ENCODE assay signal across 8 cellular contexts in the genomic region with DNA sequence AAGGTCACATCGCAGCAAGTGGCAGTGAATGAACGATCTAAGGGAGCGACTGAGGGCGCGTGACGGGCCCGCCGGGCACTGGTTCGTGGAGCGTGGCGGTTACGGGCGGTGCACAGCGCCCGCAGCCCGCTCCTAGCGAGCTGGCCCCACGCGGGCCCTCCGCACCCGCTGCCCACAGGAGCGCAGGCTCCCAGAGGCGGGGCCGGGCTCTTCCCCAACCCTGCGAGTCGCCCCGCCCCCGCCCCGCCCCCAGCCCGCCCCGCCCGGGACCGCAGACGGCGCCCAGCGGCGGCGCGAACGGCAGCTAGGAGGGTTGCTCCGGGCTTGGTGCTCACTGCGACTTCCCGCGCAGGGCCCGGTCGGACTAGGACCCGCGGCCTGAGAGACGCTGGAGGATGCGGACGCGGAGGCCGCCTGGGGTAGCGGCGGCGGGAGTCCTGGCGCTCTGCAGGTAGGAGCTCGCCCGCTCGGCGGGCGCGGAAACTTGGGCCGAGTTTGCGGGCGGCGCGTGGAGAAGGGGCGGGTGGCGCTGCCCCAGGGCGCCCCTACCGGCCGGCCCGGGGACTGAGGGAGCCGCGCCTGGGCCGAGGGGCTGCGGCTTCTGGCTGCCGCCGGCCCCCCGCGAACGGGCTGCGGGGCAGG. TPM values are rescaled to one million over a fixed set of nuclear protein-coding genes. Genes with fewer than 3 reads are reported as not detected.
DNase-seq lines count a peak whose midpoint lies in the region; ATAC-seq and TF ChIP-seq lines count a peak whose summit lies in the region.

Gene C15orf39, plus strand, starts transcription at position 274 of the 642 bp plus-strand sequence. CDS start 4,167 bp downstream, outside the sequence.

- peak within 1 kb of the TSS; percentile 94 for H3K9ac ChIP-seq in NT2/D1 (ENCODE audit: insufficient read length, low read depth)

- ATAC-seq in HG03175 (IDR thresholded peaks at IDR 0.05; ENCODE audit: unreplicated experiment) = peak; percentile 52

- peaks cover 10% of the 10 kb centered on the region for H3K36me3 ChIP-seq in BE2C
- H3K36me3 ChIP-seq in NT2/D1 (ENCODE audit: insufficient read depth, insufficient read length, low read length) = peaks cover 21% of the 10 kb centered on the region

- H3K4me1 ChIP-seq in BE2C (peaks cover 11% of the 10 kb centered on the region), NT2/D1 (ENCODE audit: insufficient read depth, insufficient read length) (peaks cover 27% of the 10 kb centered on the region)

- DNase-seq in BE2C (peak; percentile 82), NT2/D1 (ENCODE audit: low read depth, low spot score) (no peak), endothelial cell (ENCODE audit: low spot score) (peak; percentile 81), midbrain (lab: John Stamatoyannopoulos, UW) (peak; percentile 76)
- DNase-seq in activated CD8-positive, alpha-beta memory T cell treated with anti-CD3 and anti-CD28 coated beads, Interleukin-2, amount 50 U/mL, for 4 hours = peak; percentile 77
- peak; percentile 44 to 58 for DNase-seq in stimulated activated CD8-positive, alpha-beta memory T cell treated with anti-CD3 and anti-CD28 coated beads, Interleukin-4, amount 100 ng/mL, for 1 hour (ENCODE audit: low read depth in 2 of 2, low spot score in 1 of 2)

- in situ Hi-C loops in GM18951 (cut with MboI; ENCODE audit: low sequenced_read_pairs, unreplicated experiment) = loop anchor here (5.0 kb wide), 1 partner anchor 174 kb away; no protein-coding TSS in a partner anchor

- peak within 1 kb of the TSS; percentile 82 for H3K27ac Mint-ChIP-seq in endothelial cell (ENCODE audit: unreplicated experiment)

- peaks cover 13% of the 10 kb centered on the region for H3K27me3 Mint-ChIP-seq in endothelial cell (ENCODE audit: unreplicated experiment)

- H3K36me3 Mint-ChIP-seq in endothelial cell (ENCODE audit: low read depth, unreplicated experiment) = no peaks in the 10 kb centered on the region

- H3K4me3 ChIP-seq in BE2C (ENCODE audit: low read depth, low read length) (peak within 1 kb of the TSS; percentile 91), NT2/D1 (ENCODE audit: insufficient read length, low read depth) (peak within 1 kb of the TSS; percentile 95)

- no peaks in the 10 kb centered on the region for H3K9me3 ChIP-seq in BE2C
- no peaks in the 10 kb centered on the region for H3K9me3 ChIP-seq in NT2/D1 (ENCODE audit: insufficient read depth, low read length)

- TF ChIP-seq POLR2A in GM18951 (IDR thresholded peaks at IDR 0.05; ENCODE audit: extremely low read depth, insufficient read depth, insufficient read length) = peak; percentile 97

- H3K9me3 Mint-ChIP-seq in endothelial cell (ENCODE audit: unreplicated experiment) = no peaks in the 10 kb centered on the region

- H3K4me3 Mint-ChIP-seq in endothelial cell (ENCODE audit: unreplicated experiment) = peak within 1 kb of the TSS; percentile 97

- no peaks in the 10 kb centered on the region for H3K27me3 ChIP-seq in BE2C
- peaks cover 36% of the 10 kb centered on the region for H3K27me3 ChIP-seq in NT2/D1 (ENCODE audit: insufficient read depth, insufficient read length)

- peak; percentile 53 for TF ChIP-seq CTCF in BE2C (IDR thresholded peaks at IDR 0.05; ENCODE audit: low read depth, low read length)
- peak; percentile 99 for TF ChIP-seq CTCF in endothelial cell (IDR thresholded peaks at IDR 0.05; ENCODE audit: unreplicated experiment)

- H3K4me1 Mint-ChIP-seq in endothelial cell (ENCODE audit: unreplicated experiment) = peaks cover 33% of the 10 kb centered on the region

RNA-seq across cellular contexts. Expression of gene C15orf39, which starts in this region (rescaled TPM):
- 59.8 TPM for polyA plus RNA-seq in BE2C (2012; ENCODE audit: insufficient read depth, insufficient read length, low read depth)
- total RNA-seq in endothelial cell (ENCODE audit: unreplicated experiment) = 132 TPM
